Comparison of ENCODE assay signal across 1 cellular context in genomic region chr19:57560049-57560491, GRCh38.
TF ChIP-seq lines count a peak whose summit lies in the region.

No MANE protein-coding gene starts in this region.

TF ChIP-seq in HepG2, 621 proteins besides CTCF, POLR2A, EP300 and RAD21:
- TF ChIP-seq ZNF24 (IDR thresholded peaks at IDR 0.05) (no peak), ZSCAN25 (CRISPR knock-in tag; IDR thresholded peaks at IDR 0.05) (peak; percentile 7; the same call in 1 of the 2 replicates), FOXK2 (IDR thresholded peaks at IDR 0.05) (no peak), ZZZ3 (CRISPR knock-in tag; IDR thresholded peaks at IDR 0.05; ENCODE audit: borderline replicate concordance) (no peak), TFAP4 (IDR thresholded peaks at IDR 0.05; ENCODE audit: borderline replicate concordance, low read depth) (no peak), ZNF570 (CRISPR knock-in tag; IDR thresholded peaks at IDR 0.05; ENCODE audit: borderline replicate concordance) (no peak), ZHX2 (IDR thresholded peaks at IDR 0.05; ENCODE audit: low read depth) (no peak), ZHX2 (CRISPR knock-in tag; IDR thresholded peaks at IDR 0.05; ENCODE audit: borderline replicate concordance) (no peak), NCOA1 (CRISPR knock-in tag; IDR thresholded peaks at IDR 0.05) (no peak), CBX5 (CRISPR knock-in tag; IDR thresholded peaks at IDR 0.05; ENCODE audit: borderline replicate concordance) (peak; percentile 2; the same call in 1 of the 2 replicates), KDM5A (IDR thresholded peaks at IDR 0.05; ENCODE audit: borderline replicate concordance, low read length) (no peak), PHF5A (CRISPR knock-in tag; IDR thresholded peaks at IDR 0.05; ENCODE audit: low read depth, unreplicated experiment) (peak; percentile 32), RFXAP (CRISPR knock-in tag; IDR thresholded peaks at IDR 0.05; ENCODE audit: borderline replicate concordance) (0 out of 2 replicates have a peak, but pooled peaks have one; percentile 24), ELF1 (CRISPR knock-in tag; IDR thresholded peaks at IDR 0.05) (no peak), ISL2 (CRISPR knock-in tag; IDR thresholded peaks at IDR 0.05) (0 out of 2 replicates have a peak, but pooled peaks have one; percentile 20), ZNF282 (IDR thresholded peaks at IDR 0.05; ENCODE audit: partially characterized antibody) (no peak), STAT6 (CRISPR knock-in tag; IDR thresholded peaks at IDR 0.05; ENCODE audit: borderline replicate concordance) (no peak), ZXDC (CRISPR knock-in tag; IDR thresholded peaks at IDR 0.05) (0 out of 2 replicates have a peak, but pooled peaks have one; percentile 9)
